19 cellular contexts compared by ENCODE assay signal in genomic region chr20:53337419-53338101, GRCh38.
"Had no signal": no experiment of that assay in that cellular context is flagged by ENCODE, and none has a peak within 500 bp of the region (broad histone marks: within the 10 kb centered on the region; RNA-seq: fewer than 3 reads in every experiment).

No MANE protein-coding gene starts in this region.

- H3K9me3 ChIP-seq: breast epithelium, gastroesophageal sphincter, vagina had no signal

- H3K36me3 ChIP-seq: breast epithelium, gastroesophageal sphincter, vagina had no signal

- H3K4me2 ChIP-seq: smooth muscle cell had no signal

- DNase-seq: activated CD4-positive, alpha-beta memory T cell treated with anti-CD3 and anti-CD28 coated beads for 36 hours; activated CD4-positive, alpha-beta T cell treated with anti-CD3 and anti-CD28 coated beads for 1 hour; activated CD8-positive, alpha-beta memory T cell treated with anti-CD3 and anti-CD28 coated beads, Interleukin-2, amount 10 ng/mL, durations not matched to agents 7 days and 5 days; activated naive CD4-positive, alpha-beta T cell treated with anti-CD3 and anti-CD28 coated beads for 36 hours; activated naive CD8-positive, alpha-beta T cell treated with anti-CD3 and anti-CD28 coated beads, Interleukin-2, amount 50 U/mL, for 24 hours; activated T-cell treated with anti-CD3 and anti-CD28 coated beads, Interleukin-2, amount 50 U/mL, for 1 hour; aorta; cerebellar nuclear complex; effector memory CD4-positive, alpha-beta T cell; left cardiac atrium; naive thymus-derived CD4-positive, alpha-beta T cell; T-helper 1 cell had no signal

- ATAC-seq: activated CD8-positive, alpha-beta memory T cell treated with anti-CD3 and anti-CD28 coated beads, Interleukin-2, amount 10 ng/mL, durations not matched to agents 7 days and 5 days; activated naive CD8-positive, alpha-beta T cell treated with anti-CD3 and anti-CD28 coated beads, Interleukin-2, amount 50 U/mL, for 24 hours; gastroesophageal sphincter; left cardiac atrium; naive thymus-derived CD4-positive, alpha-beta T cell; SK-N-SH treated with all-trans-retinoic acid at 6 μM for 48 hours had no signal

- H3K4me1 ChIP-seq: breast epithelium, gastroesophageal sphincter, vagina had no signal

- H3K27me3 ChIP-seq: breast epithelium, gastroesophageal sphincter, vagina had no signal

- H3K27ac ChIP-seq: breast epithelium, epithelial cell of prostate, gastroesophageal sphincter, vagina, VCaP had no signal

- H3K4me3 ChIP-seq: breast epithelium, gastroesophageal sphincter, smooth muscle cell, vagina had no signal
